In the genomic region with DNA sequence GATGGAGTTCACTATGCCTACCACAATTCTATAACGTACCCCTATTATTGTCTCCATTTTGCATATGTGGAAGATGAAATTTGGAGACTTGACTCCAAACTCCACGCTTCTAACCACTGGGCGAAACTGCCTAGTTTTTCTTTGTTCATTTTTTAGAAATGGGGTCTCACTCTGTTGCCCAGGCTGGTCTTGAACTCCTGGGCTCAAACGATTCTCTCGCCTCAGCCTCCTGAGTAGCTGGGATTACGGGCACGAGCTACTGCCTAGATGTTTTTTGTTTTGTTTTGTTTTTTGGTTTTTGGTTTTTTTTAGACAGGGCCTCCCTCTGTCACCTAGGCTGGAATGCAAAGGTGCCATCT, we compare ENCODE assay signal across 8 cellular contexts. TPM values are rescaled to one million over a fixed set of nuclear protein-coding genes. Genes with fewer than 3 reads are reported as not detected.
DNase-seq lines count a peak whose midpoint lies in the region; ATAC-seq, FAIRE-seq and TF ChIP-seq lines count a peak whose summit lies in the region.

No MANE protein-coding gene starts in this region.

- peak overlapping the region; percentile 98 for H3K4me2 ChIP-seq in HepG2 (ENCODE audit: low read depth, low read length)

- H3K4me1 ChIP-seq in HepG2 (ENCODE audit: insufficient read depth, low read length): peaks cover 56% of the 10 kb centered on the region
- H3K4me1 ChIP-seq in transverse colon: peaks cover 5 to 40% (median 26%) of the 10 kb centered on the region in 4 donors

- CTCF ChIA-PET in activated naive CD4-positive, alpha-beta T cell treated with anti-CD3 and anti-CD28 coated beads, Interleukin-2, amount 10 ng/mL, durations not matched to agents 7 days and 5 days (lab: Charles Lee): interaction anchor here (0.7 to 2.5 kb wide), 18 partner anchors 10 to 998 kb away, joined by 3 to 11 read pairs (median 4); partner anchors contain the start of gene CAND2
- CTCF ChIA-PET in activated B cell treated with CpG ODN at 0.5 μM for 24 hours (lab: Charles Lee) (interaction anchor here (0.7 to 3.1 kb wide), 11 partner anchors 8 to 638 kb away, joined by 3 to 18 read pairs (median 5); partner anchors contain the start of genes CAND2 and HDAC11), HepG2 (lab: Yijun Ruan, JAX; ENCODE audit: low intra/inter-chr PET ratio, low total read pairs) (interaction anchor here (1.3 to 1.4 kb wide), 2 partner anchors 26 to 50 kb away, joined by 3 to 7 read pairs; no protein-coding TSS in a partner anchor)

- H3K27ac ChIP-seq in HepG2 (ENCODE audit: extremely low read length, insufficient read depth, low read length) (no peak overlapping the region), transverse colon (peak overlapping the region; percentile 87 to 92 (median 89))

- H3K36me3 Mint-ChIP-seq in activated naive CD4-positive, alpha-beta T cell treated with anti-CD3 and anti-CD28 coated beads, Interleukin-2, amount 10 ng/mL, durations not matched to agents 7 days and 5 days: peaks cover 40% of the 10 kb centered on the region
- peaks cover 47% of the 10 kb centered on the region for H3K36me3 Mint-ChIP-seq in activated B cell treated with CpG ODN at 0.5 μM for 24 hours (ENCODE audit: low read depth)

- FAIRE-seq in HepG2 (lab: Jason Lieb, UNC) (no peak), RCC 7860 (lab: Jason Lieb, UNC) (no peak)

- intact Hi-C loops in activated B cell treated with CpG ODN at 0.5 μM for 24 hours (cut with micrococcal nuclease): loop anchor here (1.0 to 5.0 kb wide), 9 partner anchors 32 to 638 kb away; partner anchors contain the start of genes HDAC11, MKRN2, RAF1 and TSEN2
- intact Hi-C loops in HepG2 (cut with micrococcal nuclease; ENCODE audit: unreplicated experiment): no loop called here
- intact Hi-C loops in transverse colon (cut with DNase I; ENCODE audit: low total_unique reads): no loop called here

- H3K9me3 ChIP-seq in HepG2 (ENCODE audit: low read length) (no peaks in the 10 kb centered on the region), transverse colon (no peaks in the 10 kb centered on the region)

- no peaks in the 10 kb centered on the region; a peak in 1 of 5 replicates for H3K27me3 ChIP-seq in HepG2 (ENCODE audit: control insufficient read depth in 1 of 2, insufficient read depth in 2 of 2, low read length in 2 of 2)
- no peaks in the 10 kb centered on the region for H3K27me3 ChIP-seq in transverse colon

- H3K9me3 Mint-ChIP-seq in activated naive CD4-positive, alpha-beta T cell treated with anti-CD3 and anti-CD28 coated beads, Interleukin-2, amount 10 ng/mL, durations not matched to agents 7 days and 5 days: no peaks in the 10 kb centered on the region
- H3K9me3 Mint-ChIP-seq in activated B cell treated with CpG ODN at 0.5 μM for 24 hours: no peaks in the 10 kb centered on the region

- in situ Hi-C loops in HepG2 (cut with HindIII; ENCODE audit: extremely low pct_ligation_motif_present, low pct_unique_long_range_greater_than_20kb): no loop called here
- in situ Hi-C loops in transverse colon (cut with MboI; ENCODE audit: low pct_ligation_motif_present in 1 of 4, low pct_unique_long_range_greater_than_20kb in 1 of 4, low sequenced_read_pairs in 3 of 4): no loop called here

- 24% methylated on average over 7 of the region's 7 CpGs for WGBS in HepG2 (ENCODE audit: low lambda C conversion rate)
- WGBS in transverse colon (ENCODE audit: low coverage in 1 of 2), 2 donors: 30 to 42% methylated on average over 2 to 7 of the region's 7 CpGs

- DNase-seq in activated naive CD4-positive, alpha-beta T cell treated with anti-CD3 and anti-CD28 coated beads, Interleukin-2, amount 10 ng/mL, durations not matched to agents 7 days and 5 days: no peak
- no peak for DNase-seq in activated naive CD4-positive, alpha-beta T cell treated with anti-CD3 and anti-CD28 coated beads, Interleukin-2, amount 50 U/mL, for 16 hours
- DNase-seq in activated B cell treated with CpG ODN at 0.5 μM for 24 hours (no peak), HepG2 (ENCODE audit: low spot score) (no peak), transverse colon (no peak), NCI-H2107 treated with DMSO at 0.1 percent for 48 hours (lab: John Stamatoyannopoulos, UW; ENCODE audit: unreplicated experiment) (no peak), RCC 7860 (ENCODE audit: low spot score) (no peak)

- peak overlapping the region; percentile 31 to 83 (median 33); a peak in 4 of 6 replicates for H3K4me3 ChIP-seq in HepG2 (replicated peaks in 1 of 3; ENCODE audit: insufficient read depth in 1 of 3, low read depth in 2 of 3, low read length in 3 of 3)
- H3K4me3 ChIP-seq in transverse colon: peak overlapping the region in 1 of 4 donors; percentile 79

- H3K27me3 Mint-ChIP-seq in activated naive CD4-positive, alpha-beta T cell treated with anti-CD3 and anti-CD28 coated beads, Interleukin-2, amount 10 ng/mL, durations not matched to agents 7 days and 5 days: no peaks in the 10 kb centered on the region
- no peaks in the 10 kb centered on the region for H3K27me3 Mint-ChIP-seq in activated B cell treated with CpG ODN at 0.5 μM for 24 hours

- H3K36me3 ChIP-seq in HepG2 (replicated peaks in 1 of 2; ENCODE audit: control insufficient read depth in 1 of 2, insufficient read depth in 2 of 2, low read length in 2 of 2): peaks cover 8 to 33% of the 10 kb centered on the region in 2 experiments
- H3K36me3 ChIP-seq in transverse colon: peaks cover 0 to 24% (median 11%) of the 10 kb centered on the region in 4 donors

- TF ChIP-seq EP300 in HepG2 (IDR thresholded peaks at IDR 0.05; ENCODE audit: low read depth in 2 of 2, low read length in 2 of 2): no peak
- no peak for TF ChIP-seq EP300 in HepG2 (CRISPR knock-in tag; IDR thresholded peaks at IDR 0.05; ENCODE audit: borderline replicate concordance)
- no peak for TF ChIP-seq EP300 in transverse colon (IDR thresholded peaks at IDR 0.05; ENCODE audit: low read depth)

- no peak for TF ChIP-seq POLR2A in HepG2 (IDR thresholded peaks at IDR 0.05; ENCODE audit: insufficient read depth in 1 of 2, low read depth in 2 of 2, low read length in 2 of 2)
- no peak for TF ChIP-seq POLR2A in transverse colon (IDR thresholded peaks at IDR 0.05)

- ATAC-seq in activated B cell treated with CpG ODN at 0.5 μM for 24 hours (ENCODE audit: low read depth): no peak
- ATAC-seq in HepG2: no peak
- no peak for ATAC-seq in GM19324 (IDR thresholded peaks at IDR 0.05; ENCODE audit: low FRiP score, unreplicated experiment)

- TF ChIP-seq RAD21 in HepG2 (CRISPR knock-in tag; IDR thresholded peaks at IDR 0.05): no peak

- peak overlapping the region; percentile 98 for H3K9ac ChIP-seq in HepG2 (ENCODE audit: insufficient read depth, low read depth, low read length)

- POLR2A ChIA-PET in activated B cell treated with CpG ODN at 0.5 μM for 24 hours (lab: Charles Lee): interaction anchor here (0.6 to 2.5 kb wide), 18 partner anchors 9 to 1283 kb away, joined by 3 to 21 read pairs (median 4); partner anchors contain the start of genes CAND2, CHCHD4, MKRN2 and RAF1
- POLR2A ChIA-PET in HepG2 (lab: Yijun Ruan, JAX): interaction anchor here (0.7 to 1.8 kb wide), 7 partner anchors 9 to 178 kb away, joined by 3 to 17 read pairs (median 5); partner anchors contain the start of gene RAF1

- peak overlapping the region; percentile 95 for H3K4me3 Mint-ChIP-seq in activated naive CD4-positive, alpha-beta T cell treated with anti-CD3 and anti-CD28 coated beads, Interleukin-2, amount 10 ng/mL, durations not matched to agents 7 days and 5 days
- H3K4me3 Mint-ChIP-seq in activated B cell treated with CpG ODN at 0.5 μM for 24 hours: peak overlapping the region; percentile 96

- H2AFZ ChIP-seq in HepG2 (ENCODE audit: low read length): peak overlapping the region; percentile 85

- H4K20me1 ChIP-seq in HepG2 (ENCODE audit: insufficient read depth, low read length): peaks cover 39% of the 10 kb centered on the region

- BruUV-seq in HepG2 (replicated peaks; lab: Mats Ljungman, UMichigan): no TSS peak

- peak overlapping the region; percentile 98 for H3K27ac Mint-ChIP-seq in activated naive CD4-positive, alpha-beta T cell treated with anti-CD3 and anti-CD28 coated beads, Interleukin-2, amount 10 ng/mL, durations not matched to agents 7 days and 5 days
- H3K27ac Mint-ChIP-seq in activated B cell treated with CpG ODN at 0.5 μM for 24 hours: peak overlapping the region; percentile 100

- peaks cover 46% of the 10 kb centered on the region for H3K4me1 Mint-ChIP-seq in activated naive CD4-positive, alpha-beta T cell treated with anti-CD3 and anti-CD28 coated beads, Interleukin-2, amount 10 ng/mL, durations not matched to agents 7 days and 5 days
- H3K4me1 Mint-ChIP-seq in activated B cell treated with CpG ODN at 0.5 μM for 24 hours: peaks cover 45% of the 10 kb centered on the region

- peaks cover 41% of the 10 kb centered on the region for H3K79me2 ChIP-seq in HepG2 (ENCODE audit: insufficient read depth, low read length)

- TF ChIP-seq CTCF in activated B cell treated with CpG ODN at 0.5 μM for 24 hours (IDR thresholded peaks at IDR 0.05): no peak
- no peak; the same call in 1 of the 2 replicates for TF ChIP-seq CTCF in HepG2 (CRISPR knock-in tag; IDR thresholded peaks at IDR 0.05)
- peak in 1 of 5 experiments; percentile 21 for TF ChIP-seq CTCF in transverse colon (IDR thresholded peaks at IDR 0.05)

RNA-seq across cellular contexts. Expression of gene RPL32, which starts 0.6 kb away (rescaled TPM):
- total RNA-seq in activated B cell treated with CpG ODN at 0.5 μM for 24 hours (2,996 and 3,448 TPM in 2 replicates), HepG2 (2016; rRNA removed; fragmentation: Illumina TruSeq; extraction: Trizol) (1,781 and 2,179 TPM in 2 replicates), transverse colon (100 to 1,000 TPM; 373 to 937 (median 550) TPM)
- total RNA-seq in HepG2 (2016; cell fraction: cytosol; rRNA removed; fragmentation: Illumina TruSeq; extraction: Trizol; ENCODE audit: low read depth): 3,269 and 3,354 TPM in 2 replicates
- 1,702 and 2,262 TPM in 2 replicates for total RNA-seq in HepG2 (2016; cell fraction: insoluble cytoplasmic fraction; rRNA removed; fragmentation: Illumina TruSeq; extraction: Trizol)
- 4,253 and 4,526 TPM in 2 replicates for total RNA-seq in HepG2 (2016; cell fraction: membrane; rRNA removed; fragmentation: Illumina TruSeq; extraction: Trizol)
- 560 and 609 TPM in 2 replicates for total RNA-seq in HepG2 (2016; cell fraction: nucleus; rRNA removed; fragmentation: Illumina TruSeq; extraction: Trizol)
- polyA plus RNA-seq in HepG2 (2011; rRNA removed): 2,268 and 2,401 TPM in 2 replicates
- polyA plus RNA-seq in HepG2 (2011; cell fraction: cytosol; rRNA removed): 1,778 and 1,795 TPM in 2 replicates
- 459 and 538 TPM in 2 replicates for polyA plus RNA-seq in HepG2 (2011; cell fraction: nucleus; rRNA removed)
- polyA plus RNA-seq in HepG2 (2012): 2,727 and 3,505 TPM in 2 replicates
- polyA plus RNA-seq in HepG2 (2016; cell fraction: cytosol; fragmentation: Illumina TruSeq; extraction: Trizol; ENCODE audit: low read depth): 4,453 and 4,819 TPM in 2 replicates
- polyA plus RNA-seq in HepG2 (2016; cell fraction: insoluble cytoplasmic fraction; fragmentation: Illumina TruSeq; extraction: Trizol; ENCODE audit: low read depth): 2,446 and 2,535 TPM in 2 replicates
- polyA plus RNA-seq in HepG2 (2016; cell fraction: membrane; fragmentation: Illumina TruSeq; extraction: Trizol; ENCODE audit: low read depth): 4,866 and 4,953 TPM in 2 replicates
- 1,119 and 1,145 TPM in 2 replicates for polyA plus RNA-seq in HepG2 (2016; cell fraction: nucleus; fragmentation: Illumina TruSeq; extraction: Trizol; ENCODE audit: insufficient read depth, low read depth)
- 371 and 1,174 TPM in 2 replicates for polyA minus RNA-seq in HepG2 (2011; rRNA and poly(A)+ RNA removed; ENCODE audit: low replicate concordance)
- 694 and 812 TPM in 2 replicates for polyA minus RNA-seq in HepG2 (2011; cell fraction: cytosol; rRNA and poly(A)+ RNA removed)
- polyA minus RNA-seq in HepG2 (2011; cell fraction: nucleus; rRNA and poly(A)+ RNA removed): 216 and 257 TPM in 2 replicates

RNA-seq across cellular contexts. Expression of gene CAND2, which starts 45.5 kb away (rescaled TPM):
- total RNA-seq in activated B cell treated with CpG ODN at 0.5 μM for 24 hours (0.22 and 0.42 TPM in 2 replicates), HepG2 (2016; rRNA removed; fragmentation: Illumina TruSeq; extraction: Trizol) (not detected in 2 replicates), transverse colon (10 to 100 TPM in 2 of 4 donors, 1 to 10 TPM in 2; 2.7 to 18.3 (median 9.7) TPM)
- not detected in 2 replicates for total RNA-seq in HepG2 (2016; cell fraction: cytosol; rRNA removed; fragmentation: Illumina TruSeq; extraction: Trizol; ENCODE audit: low read depth)
- total RNA-seq in HepG2 (2016; cell fraction: insoluble cytoplasmic fraction; rRNA removed; fragmentation: Illumina TruSeq; extraction: Trizol): not detected in 2 replicates
- total RNA-seq in HepG2 (2016; cell fraction: membrane; rRNA removed; fragmentation: Illumina TruSeq; extraction: Trizol): not detected in 2 replicates
- not detected in 2 replicates for total RNA-seq in HepG2 (2016; cell fraction: nucleus; rRNA removed; fragmentation: Illumina TruSeq; extraction: Trizol)
- 0.01 and 0.09 TPM in 2 replicates for polyA plus RNA-seq in HepG2 (2011; rRNA removed)
- 0.03 TPM in 1 of 2 replicates, not detected in the other for polyA plus RNA-seq in HepG2 (2011; cell fraction: cytosol; rRNA removed)
- 0.05 and 0.12 TPM in 2 replicates for polyA plus RNA-seq in HepG2 (2011; cell fraction: nucleus; rRNA removed)
- 0.07 and 0.13 TPM in 2 replicates for polyA plus RNA-seq in HepG2 (2012)
- not detected in 2 replicates for polyA plus RNA-seq in HepG2 (2016; cell fraction: cytosol; fragmentation: Illumina TruSeq; extraction: Trizol; ENCODE audit: low read depth)
- not detected in 2 replicates for polyA plus RNA-seq in HepG2 (2016; cell fraction: insoluble cytoplasmic fraction; fragmentation: Illumina TruSeq; extraction: Trizol; ENCODE audit: low read depth)
- not detected in 2 replicates for polyA plus RNA-seq in HepG2 (2016; cell fraction: membrane; fragmentation: Illumina TruSeq; extraction: Trizol; ENCODE audit: low read depth)
- not detected in 2 replicates for polyA plus RNA-seq in HepG2 (2016; cell fraction: nucleus; fragmentation: Illumina TruSeq; extraction: Trizol; ENCODE audit: insufficient read depth, low read depth)
- polyA minus RNA-seq in HepG2 (2011; rRNA and poly(A)+ RNA removed; ENCODE audit: low replicate concordance): 0.04 and 0.26 TPM in 2 replicates
- not detected in 2 replicates for polyA minus RNA-seq in HepG2 (2011; cell fraction: cytosol; rRNA and poly(A)+ RNA removed)
- 0.12 TPM in 1 of 2 replicates, not detected in the other for polyA minus RNA-seq in HepG2 (2011; cell fraction: nucleus; rRNA and poly(A)+ RNA removed)
